In genomic region chr3:51686056-51686455, GRCh38 we compare ENCODE assay signal across 14 cellular contexts. TPM values are rescaled to one million over a fixed set of nuclear protein-coding genes. Genes with fewer than 3 reads are reported as not detected.
DNase-seq lines count a peak whose midpoint lies in the region; ATAC-seq, FAIRE-seq and TF ChIP-seq lines count a peak whose summit lies in the region.
"Had no signal": no experiment of that assay in that cellular context is flagged by ENCODE, and none has a peak within 500 bp of the region (broad histone marks: within the 10 kb centered on the region; RNA-seq: fewer than 3 reads in every experiment).

No MANE protein-coding gene starts in this region.

- H3K36me3 ChIP-seq in HepG2 (replicated peaks in 1 of 2; ENCODE audit: control insufficient read depth in 1 of 2, insufficient read depth in 2 of 2, low read length in 2 of 2): peaks cover 28 to 56% of the 10 kb centered on the region in 2 experiments

- peaks cover 3% of the 10 kb centered on the region for H3K79me2 ChIP-seq in HepG2 (ENCODE audit: insufficient read depth, low read length)

- intact Hi-C loops in activated CD4-positive, alpha-beta T cell treated with anti-CD3 and anti-CD28 coated beads for 36 hours (cut with DNase I, micrococcal nuclease): loop anchor here (1.0 to 2.0 kb wide), 2 partner anchors 13 to 187 kb away; no protein-coding TSS in a partner anchor
- intact Hi-C loops in HepG2 (cut with micrococcal nuclease; ENCODE audit: unreplicated experiment): no loop called here

- 0 out of 2 replicates have a peak, but pooled peaks cover 12% of the 10 kb centered on the region for H3K4me1 ChIP-seq in HepG2 (ENCODE audit: insufficient read depth, low read length)

- H3K4me2 ChIP-seq in HepG2 (ENCODE audit: low read depth, low read length): no peak overlapping the region

- no peak for ATAC-seq in activated CD4-positive, alpha-beta T cell treated with anti-CD3 and anti-CD28 coated beads for 36 hours
- no peak for ATAC-seq in activated naive CD8-positive, alpha-beta T cell treated with anti-CD3 and anti-CD28 coated beads, Interleukin-2, amount 10 ng/mL, durations not matched to agents 7 days and 5 days (ENCODE audit: low read depth)
- no peak for ATAC-seq in stimulated activated naive CD8-positive, alpha-beta T cell treated with anti-CD3 and anti-CD28 coated beads, Interleukin-15, amount 100 ng/mL, for 72 hours
- no peak for ATAC-seq in HepG2

- no peak for FAIRE-seq in HepG2 (lab: Jason Lieb, UNC)
- FAIRE-seq: G401.6 had no signal

- TF ChIP-seq EP300 in HepG2 (IDR thresholded peaks at IDR 0.05; ENCODE audit: low read depth in 2 of 2, low read length in 2 of 2) (no peak), HepG2 (CRISPR knock-in tag; IDR thresholded peaks at IDR 0.05; ENCODE audit: borderline replicate concordance) (no peak)

- POLR2A ChIA-PET in activated CD4-positive, alpha-beta T cell treated with anti-CD3 and anti-CD28 coated beads for 36 hours (lab: Charles Lee): interaction anchor here (1.0 to 1.2 kb wide), 3 partner anchors 14 to 147 kb away, joined by 3 to 5 read pairs (median 4); no protein-coding TSS in a partner anchor
- POLR2A ChIA-PET in activated naive CD8-positive, alpha-beta T cell treated with anti-CD3 and anti-CD28 coated beads, Interleukin-2, amount 10 ng/mL, durations not matched to agents 7 days and 5 days (lab: Charles Lee): interaction anchor here (0.6 to 2.1 kb wide), 9 partner anchors 9 to 301 kb away, joined by 3 to 17 read pairs (median 4); partner anchors contain the start of genes DCAF1 and MANF
- POLR2A ChIA-PET in HepG2 (lab: Yijun Ruan, JAX): no interaction called here

- H3K27ac Mint-ChIP-seq in activated CD4-positive, alpha-beta T cell treated with anti-CD3 and anti-CD28 coated beads for 36 hours: peak overlapping the region; percentile 83
- H3K27ac Mint-ChIP-seq in activated naive CD8-positive, alpha-beta T cell treated with anti-CD3 and anti-CD28 coated beads, Interleukin-2, amount 10 ng/mL, durations not matched to agents 7 days and 5 days: peak overlapping the region; percentile 90
- H3K27ac Mint-ChIP-seq in stimulated activated naive CD8-positive, alpha-beta T cell treated with anti-CD3 and anti-CD28 coated beads, Interleukin-15, amount 100 ng/mL, for 72 hours: peak overlapping the region; percentile 55 to 91

- in situ Hi-C loops in G401 (cut with HindIII; ENCODE audit: low sequenced_read_pairs) (no loop called here), HepG2 (cut with HindIII; ENCODE audit: extremely low pct_ligation_motif_present, low pct_unique_long_range_greater_than_20kb) (no loop called here)

- no peaks in the 10 kb centered on the region for H3K9me3 Mint-ChIP-seq in activated CD4-positive, alpha-beta T cell treated with anti-CD3 and anti-CD28 coated beads for 36 hours (ENCODE audit: low read depth)
- H3K9me3 Mint-ChIP-seq in activated naive CD8-positive, alpha-beta T cell treated with anti-CD3 and anti-CD28 coated beads, Interleukin-2, amount 10 ng/mL, durations not matched to agents 7 days and 5 days: no peaks in the 10 kb centered on the region
- H3K9me3 Mint-ChIP-seq in stimulated activated naive CD8-positive, alpha-beta T cell treated with anti-CD3 and anti-CD28 coated beads, Interleukin-15, amount 100 ng/mL, for 72 hours: no peaks in the 10 kb centered on the region

- TF ChIP-seq CTCF in HepG2 (CRISPR knock-in tag; IDR thresholded peaks at IDR 0.05): no peak

- no peak for TF ChIP-seq POLR2A in HepG2 (IDR thresholded peaks at IDR 0.05; ENCODE audit: insufficient read depth in 1 of 2, low read depth in 2 of 2, low read length in 2 of 2)

- no peak overlapping the region for H3K4me3 ChIP-seq in HepG2 (replicated peaks in 1 of 3; ENCODE audit: insufficient read depth in 1 of 3, low read depth in 2 of 3, low read length in 3 of 3)
- H3K4me3 ChIP-seq: thoracic aorta had no signal

- DNase-seq in activated CD4-positive, alpha-beta T cell treated with anti-CD3 and anti-CD28 coated beads for 36 hours: no peak
- no peak for DNase-seq in activated CD4-positive, alpha-beta T cell treated with anti-CD3 and anti-CD28 coated beads, Interleukin-2, amount 50 U/mL, for 48 hours
- DNase-seq in activated naive CD8-positive, alpha-beta T cell treated with anti-CD3 and anti-CD28 coated beads, Interleukin-2, amount 10 ng/mL, durations not matched to agents 7 days and 5 days: no peak
- DNase-seq in stimulated activated naive CD8-positive, alpha-beta T cell treated with anti-CD3 and anti-CD28 coated beads, Interleukin-15, amount 100 ng/mL, for 72 hours: no peak
- DNase-seq in G401 (ENCODE audit: low spot score) (no peak), HepG2 (ENCODE audit: low spot score) (no peak), NCI-H748 treated with DMSO at 0.1 percent for 48 hours (lab: John Stamatoyannopoulos, UW) (no peak)
- DNase-seq: brain microvascular endothelial cell, midbrain, NCI-H1417 treated with DMSO at 0.1 percent for 48 hours had no signal

- H3K27ac ChIP-seq in layer of hippocampus (ENCODE audit: low read depth, low read length): peak overlapping the region; percentile 66
- no peak overlapping the region for H3K27ac ChIP-seq in HepG2 (ENCODE audit: extremely low read length, insufficient read depth, low read length)
- H3K27ac ChIP-seq: brain microvascular endothelial cell had no signal

- peak overlapping the region; percentile 30 for H3K4me3 Mint-ChIP-seq in activated CD4-positive, alpha-beta T cell treated with anti-CD3 and anti-CD28 coated beads for 36 hours
- H3K4me3 Mint-ChIP-seq in activated naive CD8-positive, alpha-beta T cell treated with anti-CD3 and anti-CD28 coated beads, Interleukin-2, amount 10 ng/mL, durations not matched to agents 7 days and 5 days: peak overlapping the region; percentile 72
- peak overlapping the region; percentile 71 to 83 for H3K4me3 Mint-ChIP-seq in stimulated activated naive CD8-positive, alpha-beta T cell treated with anti-CD3 and anti-CD28 coated beads, Interleukin-15, amount 100 ng/mL, for 72 hours

- H3K27me3 Mint-ChIP-seq in activated CD4-positive, alpha-beta T cell treated with anti-CD3 and anti-CD28 coated beads for 36 hours: no peaks in the 10 kb centered on the region
- H3K27me3 Mint-ChIP-seq in activated naive CD8-positive, alpha-beta T cell treated with anti-CD3 and anti-CD28 coated beads, Interleukin-2, amount 10 ng/mL, durations not matched to agents 7 days and 5 days: no peaks in the 10 kb centered on the region
- no peaks in the 10 kb centered on the region for H3K27me3 Mint-ChIP-seq in stimulated activated naive CD8-positive, alpha-beta T cell treated with anti-CD3 and anti-CD28 coated beads, Interleukin-15, amount 100 ng/mL, for 72 hours

- peaks cover 4% of the 10 kb centered on the region; the same call in 1 of the 2 replicates for H4K20me1 ChIP-seq in HepG2 (ENCODE audit: insufficient read depth, low read length)

- no peak overlapping the region for H3K9ac ChIP-seq in HepG2 (ENCODE audit: insufficient read depth, low read depth, low read length)

- H3K4me1 Mint-ChIP-seq in activated CD4-positive, alpha-beta T cell treated with anti-CD3 and anti-CD28 coated beads for 36 hours: peaks cover 75% of the 10 kb centered on the region
- peaks cover 59% of the 10 kb centered on the region for H3K4me1 Mint-ChIP-seq in activated naive CD8-positive, alpha-beta T cell treated with anti-CD3 and anti-CD28 coated beads, Interleukin-2, amount 10 ng/mL, durations not matched to agents 7 days and 5 days
- peaks cover 83% of the 10 kb centered on the region for H3K4me1 Mint-ChIP-seq in stimulated activated naive CD8-positive, alpha-beta T cell treated with anti-CD3 and anti-CD28 coated beads, Interleukin-15, amount 100 ng/mL, for 72 hours

- no peak for TF ChIP-seq RAD21 in HepG2 (CRISPR knock-in tag; IDR thresholded peaks at IDR 0.05)

- no peaks in the 10 kb centered on the region for H3K9me3 ChIP-seq in HepG2 (ENCODE audit: low read length)
- H3K9me3 ChIP-seq: thoracic aorta had no signal

- H3K27me3 ChIP-seq in layer of hippocampus (ENCODE audit: control insufficient read depth, insufficient read depth, low read length) (no peaks in the 10 kb centered on the region), HepG2 (ENCODE audit: control insufficient read depth in 1 of 2, insufficient read depth in 2 of 2, low read length in 2 of 2) (no peaks in the 10 kb centered on the region; a peak in 1 of 5 replicates)
- H3K27me3 ChIP-seq: brain microvascular endothelial cell had no signal

- no peak overlapping the region for H2AFZ ChIP-seq in HepG2 (ENCODE audit: low read length)

- CTCF ChIA-PET in activated CD4-positive, alpha-beta T cell treated with anti-CD3 and anti-CD28 coated beads for 36 hours (lab: Charles Lee): interaction anchor here (0.7 to 1.9 kb wide), 5 partner anchors 16 to 288 kb away, joined by 3 to 8 read pairs (median 3); partner anchors contain the start of gene ABHD14B
- CTCF ChIA-PET in HepG2 (lab: Yijun Ruan, JAX; ENCODE audit: low intra/inter-chr PET ratio, low total read pairs): no interaction called here

- peaks cover 37% of the 10 kb centered on the region for H3K36me3 Mint-ChIP-seq in activated CD4-positive, alpha-beta T cell treated with anti-CD3 and anti-CD28 coated beads for 36 hours (ENCODE audit: low read depth)
- peaks cover 35% of the 10 kb centered on the region for H3K36me3 Mint-ChIP-seq in activated naive CD8-positive, alpha-beta T cell treated with anti-CD3 and anti-CD28 coated beads, Interleukin-2, amount 10 ng/mL, durations not matched to agents 7 days and 5 days

- no TSS peak for BruUV-seq in HepG2 (replicated peaks; lab: Mats Ljungman, UMichigan)

- 100% methylated on average over 3 of the region's 4 CpGs for WGBS in HepG2 (ENCODE audit: low lambda C conversion rate)

RNA-seq across cellular contexts. Expression of gene TEX264, which starts 15.0 kb away (rescaled TPM):
- total RNA-seq in activated CD4-positive, alpha-beta T cell treated with anti-CD3 and anti-CD28 coated beads for 36 hours: 10 to 100 TPM; 35.3 to 37.4 TPM
- 10 to 100 TPM; 49.3 to 49.8 TPM for total RNA-seq in activated naive CD8-positive, alpha-beta T cell treated with anti-CD3 and anti-CD28 coated beads, Interleukin-2, amount 10 ng/mL, durations not matched to agents 7 days and 5 days
- total RNA-seq in G401 (2014; rRNA removed; shearing (Covaris generic)): 67.9 and 69.7 TPM in 2 replicates
- 18.8 and 35.2 TPM in 2 replicates for total RNA-seq in HepG2 (2016; rRNA removed; fragmentation: Illumina TruSeq; extraction: Trizol)
- total RNA-seq in HepG2 (2016; cell fraction: cytosol; rRNA removed; fragmentation: Illumina TruSeq; extraction: Trizol; ENCODE audit: low read depth): 17.1 and 21.8 TPM in 2 replicates
- 21.1 and 37.8 TPM in 2 replicates for total RNA-seq in HepG2 (2016; cell fraction: insoluble cytoplasmic fraction; rRNA removed; fragmentation: Illumina TruSeq; extraction: Trizol)
- total RNA-seq in HepG2 (2016; cell fraction: membrane; rRNA removed; fragmentation: Illumina TruSeq; extraction: Trizol): 21.4 and 24.5 TPM in 2 replicates
- 32.3 and 33.9 TPM in 2 replicates for total RNA-seq in HepG2 (2016; cell fraction: nucleus; rRNA removed; fragmentation: Illumina TruSeq; extraction: Trizol)
- polyA plus RNA-seq in HepG2 (2011; rRNA removed): 52.1 and 59.2 TPM in 2 replicates
- 63.4 and 75.9 TPM in 2 replicates for polyA plus RNA-seq in HepG2 (2011; cell fraction: cytosol; rRNA removed)
- 42.5 and 44.4 TPM in 2 replicates for polyA plus RNA-seq in HepG2 (2011; cell fraction: nucleus; rRNA removed)
- 22.0 and 25.2 TPM in 2 replicates for polyA plus RNA-seq in HepG2 (2012)
- 20.4 and 25.7 TPM in 2 replicates for polyA plus RNA-seq in HepG2 (2016; cell fraction: cytosol; fragmentation: Illumina TruSeq; extraction: Trizol; ENCODE audit: low read depth)
- 23.5 and 26.8 TPM in 2 replicates for polyA plus RNA-seq in HepG2 (2016; cell fraction: insoluble cytoplasmic fraction; fragmentation: Illumina TruSeq; extraction: Trizol; ENCODE audit: low read depth)
- 21.8 and 22.3 TPM in 2 replicates for polyA plus RNA-seq in HepG2 (2016; cell fraction: membrane; fragmentation: Illumina TruSeq; extraction: Trizol; ENCODE audit: low read depth)
- polyA plus RNA-seq in HepG2 (2016; cell fraction: nucleus; fragmentation: Illumina TruSeq; extraction: Trizol; ENCODE audit: insufficient read depth, low read depth): 54.4 and 73.2 TPM in 2 replicates
- polyA minus RNA-seq in HepG2 (2011; rRNA and poly(A)+ RNA removed; ENCODE audit: low replicate concordance): 115 and 158 TPM in 2 replicates
- polyA minus RNA-seq in HepG2 (2011; cell fraction: cytosol; rRNA and poly(A)+ RNA removed): 28.8 and 28.9 TPM in 2 replicates
- 9.1 and 11.6 TPM in 2 replicates for polyA minus RNA-seq in HepG2 (2011; cell fraction: nucleus; rRNA and poly(A)+ RNA removed)

RNA-seq across cellular contexts. Expression of gene GRM2, which starts 20.8 kb away (rescaled TPM):
- total RNA-seq in activated CD4-positive, alpha-beta T cell treated with anti-CD3 and anti-CD28 coated beads for 36 hours: under 1 TPM; 0.27 to 0.47 TPM
- total RNA-seq in activated naive CD8-positive, alpha-beta T cell treated with anti-CD3 and anti-CD28 coated beads, Interleukin-2, amount 10 ng/mL, durations not matched to agents 7 days and 5 days: 1 to 10 TPM; 1.4 to 2.2 TPM
- total RNA-seq in G401 (2014; rRNA removed; shearing (Covaris generic)): under 0.01 TPM in 1 of 2 replicates, not detected in the other
- total RNA-seq in HepG2 (2016; rRNA removed; fragmentation: Illumina TruSeq; extraction: Trizol): 0.07 TPM in 1 of 2 replicates, not detected in the other
- not detected in 2 replicates for total RNA-seq in HepG2 (2016; cell fraction: cytosol; rRNA removed; fragmentation: Illumina TruSeq; extraction: Trizol; ENCODE audit: low read depth)
- total RNA-seq in HepG2 (2016; cell fraction: insoluble cytoplasmic fraction; rRNA removed; fragmentation: Illumina TruSeq; extraction: Trizol): 0.06 TPM in 1 of 2 replicates, not detected in the other
- 0.03 TPM in 1 of 2 replicates, not detected in the other for total RNA-seq in HepG2 (2016; cell fraction: membrane; rRNA removed; fragmentation: Illumina TruSeq; extraction: Trizol)
- total RNA-seq in HepG2 (2016; cell fraction: nucleus; rRNA removed; fragmentation: Illumina TruSeq; extraction: Trizol): 0.06 TPM in 1 of 2 replicates, not detected in the other
- polyA plus RNA-seq in HepG2 (2011; rRNA removed): 0.04 and 0.05 TPM in 2 replicates
- 0.04 TPM in 1 of 2 replicates, not detected in the other for polyA plus RNA-seq in HepG2 (2011; cell fraction: cytosol; rRNA removed)
- polyA plus RNA-seq in HepG2 (2011; cell fraction: nucleus; rRNA removed): 0.14 and 0.24 TPM in 2 replicates
- 0.09 and 0.16 TPM in 2 replicates for polyA plus RNA-seq in HepG2 (2012)
- not detected in 2 replicates for polyA plus RNA-seq in HepG2 (2016; cell fraction: cytosol; fragmentation: Illumina TruSeq; extraction: Trizol; ENCODE audit: low read depth)
- not detected in 2 replicates for polyA plus RNA-seq in HepG2 (2016; cell fraction: insoluble cytoplasmic fraction; fragmentation: Illumina TruSeq; extraction: Trizol; ENCODE audit: low read depth)
- polyA plus RNA-seq in HepG2 (2016; cell fraction: membrane; fragmentation: Illumina TruSeq; extraction: Trizol; ENCODE audit: low read depth): not detected in 2 replicates
- 0.12 TPM in 1 of 2 replicates, not detected in the other for polyA plus RNA-seq in HepG2 (2016; cell fraction: nucleus; fragmentation: Illumina TruSeq; extraction: Trizol; ENCODE audit: insufficient read depth, low read depth)
- 0.19 and 0.22 TPM in 2 replicates for polyA minus RNA-seq in HepG2 (2011; rRNA and poly(A)+ RNA removed; ENCODE audit: low replicate concordance)
- polyA minus RNA-seq in HepG2 (2011; cell fraction: cytosol; rRNA and poly(A)+ RNA removed): not detected in 2 replicates
- 0.50 and 0.52 TPM in 2 replicates for polyA minus RNA-seq in HepG2 (2011; cell fraction: nucleus; rRNA and poly(A)+ RNA removed)
- total RNA-seq: A172 had no signal
